ENCODE assay signal across 11 cellular contexts in genomic region chr4:172813359-172813923, GRCh38.
DNase-seq lines count a peak whose midpoint lies in the region; ATAC-seq and TF ChIP-seq lines count a peak whose summit lies in the region.
"Had no signal": no experiment of that assay in that cellular context is flagged by ENCODE, and none has a peak within 500 bp of the region (broad histone marks: within the 10 kb centered on the region; RNA-seq: fewer than 3 reads in every experiment).

No MANE protein-coding gene starts in this region.

- no peaks in the 10 kb centered on the region for H3K9me3 Mint-ChIP-seq in activated T-cell treated with anti-CD3 and anti-CD28 coated beads, Interleukin-2, amount 50 U/mL, for 72 hours
- H3K9me3 Mint-ChIP-seq: CD8-positive, alpha-beta T cell had no signal

- DNase-seq in astrocyte of the spinal cord (ENCODE audit: low read depth, low spot score) (peak; percentile 12), NCI-H2107 treated with DMSO at 0.1 percent for 48 hours (lab: John Stamatoyannopoulos, UW; ENCODE audit: unreplicated experiment) (no peak), AG08396 (ENCODE audit: low spot score) (no peak), NCI-H748 treated with DMSO at 0.1 percent for 48 hours (lab: John Stamatoyannopoulos, UW) (no peak)
- DNase-seq in activated T-cell treated with anti-CD3 and anti-CD28 coated beads, Interleukin-2, amount 50 U/mL, for 72 hours, result no peak
- DNase-seq: CD8-positive, alpha-beta T cell; GM23248; NCI-H1694 treated with DMSO at 0.1 percent for 48 hours had no signal

- H3K27me3 Mint-ChIP-seq in activated T-cell treated with anti-CD3 and anti-CD28 coated beads, Interleukin-2, amount 50 U/mL, for 72 hours (ENCODE audit: low read depth), result no peaks in the 10 kb centered on the region

- H3K4me3 Mint-ChIP-seq in activated T-cell treated with anti-CD3 and anti-CD28 coated beads, Interleukin-2, amount 50 U/mL, for 72 hours, result no peak overlapping the region
- H3K4me3 Mint-ChIP-seq: CD8-positive, alpha-beta T cell had no signal

- no peak overlapping the region for H3K27ac Mint-ChIP-seq in activated T-cell treated with anti-CD3 and anti-CD28 coated beads, Interleukin-2, amount 50 U/mL, for 72 hours
- H3K27ac Mint-ChIP-seq: CD8-positive, alpha-beta T cell had no signal

- peak; percentile 91 for ATAC-seq in GM18511 (IDR thresholded peaks at IDR 0.05; ENCODE audit: unreplicated experiment)
- ATAC-seq in GM21515 (IDR thresholded peaks at IDR 0.05; ENCODE audit: unreplicated experiment), result peak; percentile 65
- ATAC-seq in HG03139 (IDR thresholded peaks at IDR 0.05; ENCODE audit: unreplicated experiment), result peak; percentile 76
- ATAC-seq in activated T-cell treated with anti-CD3 and anti-CD28 coated beads, Interleukin-2, amount 50 U/mL, for 72 hours (replicated peaks in 1 of 2), result no peak
- ATAC-seq: CD8-positive, alpha-beta T cell had no signal

- H3K4me1 Mint-ChIP-seq in activated T-cell treated with anti-CD3 and anti-CD28 coated beads, Interleukin-2, amount 50 U/mL, for 72 hours (ENCODE audit: low read depth), result no peaks in the 10 kb centered on the region

- H3K4me3 ChIP-seq in astrocyte of the spinal cord (ENCODE audit: low read depth, low read length), result no peak overlapping the region
- H3K4me3 ChIP-seq: GM23248 had no signal

- in situ Hi-C loops in astrocyte of the spinal cord (cut with HindIII; ENCODE audit: low sequenced_read_pairs), result no loop called here

- TF ChIP-seq CTCF in astrocyte of the spinal cord (IDR thresholded peaks at IDR 0.05; ENCODE audit: low read depth, low read length), result no peak

- no peaks in the 10 kb centered on the region for H3K36me3 Mint-ChIP-seq in activated T-cell treated with anti-CD3 and anti-CD28 coated beads, Interleukin-2, amount 50 U/mL, for 72 hours (ENCODE audit: insufficient read depth in 2 of 2)
- H3K36me3 Mint-ChIP-seq: CD8-positive, alpha-beta T cell had no signal

Comparison
In these comparisons a context has a peak if more than half of its experiments do, and no peak if none do; other contexts are left out.
1. ATAC-seq: peak in GM18511 (single experiment), GM21515 (single experiment) and HG03139 (single experiment); none in activated T-cell treated with anti-CD3 and anti-CD28 coated beads, Interleukin-2, amount 50 U/mL, for 72 hours (0 of 2).